Comparison of ENCODE assay signal across 14 cellular contexts in the genomic region with DNA sequence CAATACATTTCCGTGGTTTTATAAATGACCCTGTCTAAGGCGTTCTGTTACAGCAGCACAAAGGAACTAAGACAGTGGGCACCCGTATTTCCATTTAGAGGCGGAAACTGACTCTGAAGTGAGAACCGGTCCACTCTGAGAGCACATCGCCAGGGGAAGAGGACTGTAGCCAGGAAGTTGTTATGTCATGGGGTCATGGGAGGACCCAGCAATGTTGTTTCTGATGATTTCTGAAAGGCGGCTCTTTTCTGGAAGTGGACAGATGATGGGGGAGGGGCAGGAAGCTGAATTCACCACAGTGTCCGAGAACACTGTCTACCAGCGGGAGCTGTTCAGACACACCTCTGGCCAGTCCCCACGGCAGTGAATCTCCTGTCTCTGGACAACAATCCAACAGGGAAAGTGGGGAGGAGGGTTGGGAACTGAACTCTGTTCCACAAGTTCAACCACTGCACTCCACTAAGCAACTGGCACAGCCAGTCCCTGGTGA. TPM values are rescaled to one million over a fixed set of nuclear protein-coding genes. Genes with fewer than 3 reads are reported as not detected.
DNase-seq lines count a peak whose midpoint lies in the region; ATAC-seq and TF ChIP-seq lines count a peak whose summit lies in the region.
"Had no signal": no experiment of that assay in that cellular context is flagged by ENCODE, and none has a peak within 500 bp of the region (broad histone marks: within the 10 kb centered on the region; RNA-seq: fewer than 3 reads in every experiment).

No MANE protein-coding gene starts in this region.

- H3K27me3 ChIP-seq in MM.1S (replicated peaks; ENCODE audit: insufficient read depth, low read length) (no peaks in the 10 kb centered on the region; the same call in 1 of the 2 replicates), stomach smooth muscle (ENCODE audit: control insufficient read depth in 1 of 2, insufficient read depth in 2 of 2, low read length in 2 of 2) (no peaks in the 10 kb centered on the region)
- no peaks in the 10 kb centered on the region for H3K27me3 ChIP-seq in naive thymus-derived CD4-positive, alpha-beta T cell (ENCODE audit: control insufficient read depth in 2 of 2, insufficient read depth in 2 of 2, low read length in 2 of 2)
- no peaks in the 10 kb centered on the region for H3K27me3 ChIP-seq in effector memory CD4-positive, alpha-beta T cell (replicated peaks; ENCODE audit: control insufficient read depth, insufficient read depth, low read length, poor library complexity, severe bottlenecking)
- H3K27me3 ChIP-seq: body of pancreas had no signal

- no peaks in the 10 kb centered on the region for H3K9me3 Mint-ChIP-seq in naive thymus-derived CD4-positive, alpha-beta T cell
- H3K9me3 Mint-ChIP-seq: T-helper 2 cell treated with Interferon-gamma antibody and Interleukin-4, amounts not matched to agents 5 μg/mL and 100 μg/mL, for 36 hours had no signal

- peak overlapping the region in 3 of 9 donors; percentile 41 to 78 (median 42) for H3K27ac Mint-ChIP-seq in naive thymus-derived CD4-positive, alpha-beta T cell
- H3K27ac Mint-ChIP-seq: T-helper 2 cell treated with Interferon-gamma antibody and Interleukin-4, amounts not matched to agents 5 μg/mL and 100 μg/mL, for 36 hours had no signal

- H3K27me3 Mint-ChIP-seq in naive thymus-derived CD4-positive, alpha-beta T cell = peaks cover 0 to 76% (median 4%) of the 10 kb centered on the region in 5 donors

- no peak overlapping the region for H2AFZ ChIP-seq in MM.1S (ENCODE audit: low read length)

- H3K9ac ChIP-seq in MM.1S (ENCODE audit: low read length) = no peak overlapping the region
- no peak overlapping the region for H3K9ac ChIP-seq in stomach smooth muscle (ENCODE audit: low read length in 2 of 2)

- H3K27ac ChIP-seq in MM.1S (ENCODE audit: low read length) (peak overlapping the region; percentile 43; the same call in 1 of the 2 replicates), stomach smooth muscle (ENCODE audit: low read length) (peak overlapping the region; percentile 66)
- no peak overlapping the region for H3K27ac ChIP-seq in naive thymus-derived CD4-positive, alpha-beta T cell (ENCODE audit: low read depth, low read length)
- H3K27ac ChIP-seq in effector memory CD4-positive, alpha-beta T cell (ENCODE audit: insufficient read depth, low read length, poor library complexity, severe bottlenecking) = no peak overlapping the region

- DNase-seq in MM.1S (no peak), foreskin melanocyte (peak; percentile 52), ecto neural progenitor cell (ENCODE audit: low spot score) (no peak), iPS-NIHi11 (ENCODE audit: low spot score) (no peak)
- no peak for DNase-seq in naive thymus-derived CD4-positive, alpha-beta T cell
- DNase-seq in effector memory CD4-positive, alpha-beta T cell = no peak
- DNase-seq: activated CD4-positive, alpha-beta T cell treated with anti-CD3 and anti-CD28 coated beads, Interleukin-2, amount 50 U/mL, for 1 hour; occipital lobe had no signal

- H3K4me1 ChIP-seq in MM.1S (ENCODE audit: low read length) (peaks cover 13% of the 10 kb centered on the region), stomach smooth muscle (ENCODE audit: control insufficient read depth, insufficient read depth, low read length) (peaks cover 32% of the 10 kb centered on the region)
- peaks cover 0 to 7% of the 10 kb centered on the region in 2 donors for H3K4me1 ChIP-seq in naive thymus-derived CD4-positive, alpha-beta T cell (ENCODE audit: control insufficient read depth in 2 of 2, insufficient read depth in 2 of 2, low read length in 2 of 2)
- H3K4me1 ChIP-seq in effector memory CD4-positive, alpha-beta T cell (ENCODE audit: control insufficient read depth, insufficient read depth, low read length, poor library complexity, severe bottlenecking) = peaks cover 5% of the 10 kb centered on the region

- H3K9me3 ChIP-seq in MM.1S (replicated peaks; ENCODE audit: insufficient read depth, low read length) = no peaks in the 10 kb centered on the region
- H3K9me3 ChIP-seq in naive thymus-derived CD4-positive, alpha-beta T cell (ENCODE audit: control insufficient read depth in 2 of 3, low read length in 3 of 3) = no peaks in the 10 kb centered on the region
- no peaks in the 10 kb centered on the region for H3K9me3 ChIP-seq in stomach smooth muscle (ENCODE audit: control insufficient read depth in 2 of 2, low read length in 2 of 2)
- no peaks in the 10 kb centered on the region for H3K9me3 ChIP-seq in effector memory CD4-positive, alpha-beta T cell (ENCODE audit: control insufficient read depth, low read length)
- H3K9me3 ChIP-seq: body of pancreas had no signal

- H3K36me3 Mint-ChIP-seq in naive thymus-derived CD4-positive, alpha-beta T cell = peaks cover 0 to 2% (median 0%) of the 10 kb centered on the region in 5 donors

- H4K20me1 ChIP-seq in MM.1S (ENCODE audit: insufficient read depth, low read length) = no peaks in the 10 kb centered on the region

- no peak overlapping the region; the same call in 1 of the 2 replicates for H3K4me2 ChIP-seq in MM.1S (ENCODE audit: low read depth, low read length)

- ATAC-seq in naive thymus-derived CD4-positive, alpha-beta T cell = peak; percentile 59
- ATAC-seq in activated CD4-positive, CD25-positive, alpha-beta regulatory T cell treated with anti-CD3 and anti-CD28 coated beads, Interleukin-2, amount 50 U/mL, for 24 hours = no peak
- ATAC-seq: body of pancreas had no signal

- H3K4me3 ChIP-seq in MM.1S (ENCODE audit: low read length) (no peak overlapping the region), stomach smooth muscle (ENCODE audit: low read length in 2 of 2) (no peak overlapping the region)
- H3K4me3 ChIP-seq in naive thymus-derived CD4-positive, alpha-beta T cell (ENCODE audit: low read length) = no peak overlapping the region
- H3K4me3 ChIP-seq in effector memory CD4-positive, alpha-beta T cell (ENCODE audit: insufficient read depth, low read depth, low read length, poor library complexity, severe bottlenecking) = no peak overlapping the region
- H3K4me3 ChIP-seq: body of pancreas had no signal

- POLR2A ChIA-PET in naive thymus-derived CD4-positive, alpha-beta T cell (lab: Charles Lee) = no interaction called here

- intact Hi-C loops in naive thymus-derived CD4-positive, alpha-beta T cell (cut with micrococcal nuclease) = no loop called here

- H3K4me1 Mint-ChIP-seq in naive thymus-derived CD4-positive, alpha-beta T cell = peaks cover 4 to 36% (median 21%) of the 10 kb centered on the region in 7 donors

- H3K4me3 Mint-ChIP-seq in naive thymus-derived CD4-positive, alpha-beta T cell = peak overlapping the region in 8 of 10 donors; percentile 7 to 91 (median 84)

- H3K36me3 ChIP-seq in MM.1S (replicated peaks; ENCODE audit: insufficient read depth, low read length) (no peaks in the 10 kb centered on the region), stomach smooth muscle (ENCODE audit: control insufficient read depth in 2 of 2, insufficient read depth in 2 of 2, low read length in 2 of 2) (no peaks in the 10 kb centered on the region)
- H3K36me3 ChIP-seq in naive thymus-derived CD4-positive, alpha-beta T cell (ENCODE audit: control insufficient read depth in 2 of 3, insufficient read depth in 3 of 3, low read length in 3 of 3) = no peaks in the 10 kb centered on the region
- no peaks in the 10 kb centered on the region for H3K36me3 ChIP-seq in effector memory CD4-positive, alpha-beta T cell (ENCODE audit: control insufficient read depth, insufficient read depth, low read length)

- no peak for TF ChIP-seq CTCF in MM.1S (IDR thresholded peaks at IDR 0.05; ENCODE audit: low read length)

- CTCF ChIA-PET in naive thymus-derived CD4-positive, alpha-beta T cell (lab: Charles Lee) = no interaction called here

- H3F3A ChIP-seq in MM.1S (ENCODE audit: insufficient read depth, low read length) = no peaks in the 10 kb centered on the region

- H3K79me2 ChIP-seq in MM.1S (ENCODE audit: low read length) = no peaks in the 10 kb centered on the region

- H3K9me2 ChIP-seq in MM.1S (replicated peaks; ENCODE audit: insufficient read depth, low read length) = no peaks in the 10 kb centered on the region

RNA-seq across cellular contexts. Expression of gene LRRFIP1, which starts 2.1 kb away (rescaled TPM):
- 100 to 1,000 TPM in 4 of 5 experiments, 10 to 100 TPM in 1; 96.3 to 257 (median 114) TPM for total RNA-seq in naive thymus-derived CD4-positive, alpha-beta T cell
- 10 to 100 TPM; 82.2 to 94.0 TPM for polyA plus RNA-seq in naive thymus-derived CD4-positive, alpha-beta T cell

RNA-seq across cellular contexts. Expression of gene RAB17, which starts 34.7 kb away (rescaled TPM):
- not detected for total RNA-seq in naive thymus-derived CD4-positive, alpha-beta T cell
- polyA plus RNA-seq in naive thymus-derived CD4-positive, alpha-beta T cell = not detected
- total RNA-seq: G401 had no signal

RNA-seq across cellular contexts. Expression of gene PRLH, which starts 58.9 kb away (rescaled TPM):
- total RNA-seq in naive thymus-derived CD4-positive, alpha-beta T cell = not detected
- polyA plus RNA-seq in naive thymus-derived CD4-positive, alpha-beta T cell = not detected
- total RNA-seq: body of pancreas, G401, occipital lobe had no signal
- polyA plus RNA-seq: BJ had no signal

Comparison
In these comparisons a context has a peak if more than half of its experiments do, and no peak if none do; other contexts are left out.
1. H3K27ac ChIP-seq: peak in MM.1S (single experiment) and stomach smooth muscle (single experiment); none in naive thymus-derived CD4-positive, alpha-beta T cell (single experiment) and effector memory CD4-positive, alpha-beta T cell (single experiment).